ENCODE assay signal across 12 cellular contexts in the genomic region with DNA sequence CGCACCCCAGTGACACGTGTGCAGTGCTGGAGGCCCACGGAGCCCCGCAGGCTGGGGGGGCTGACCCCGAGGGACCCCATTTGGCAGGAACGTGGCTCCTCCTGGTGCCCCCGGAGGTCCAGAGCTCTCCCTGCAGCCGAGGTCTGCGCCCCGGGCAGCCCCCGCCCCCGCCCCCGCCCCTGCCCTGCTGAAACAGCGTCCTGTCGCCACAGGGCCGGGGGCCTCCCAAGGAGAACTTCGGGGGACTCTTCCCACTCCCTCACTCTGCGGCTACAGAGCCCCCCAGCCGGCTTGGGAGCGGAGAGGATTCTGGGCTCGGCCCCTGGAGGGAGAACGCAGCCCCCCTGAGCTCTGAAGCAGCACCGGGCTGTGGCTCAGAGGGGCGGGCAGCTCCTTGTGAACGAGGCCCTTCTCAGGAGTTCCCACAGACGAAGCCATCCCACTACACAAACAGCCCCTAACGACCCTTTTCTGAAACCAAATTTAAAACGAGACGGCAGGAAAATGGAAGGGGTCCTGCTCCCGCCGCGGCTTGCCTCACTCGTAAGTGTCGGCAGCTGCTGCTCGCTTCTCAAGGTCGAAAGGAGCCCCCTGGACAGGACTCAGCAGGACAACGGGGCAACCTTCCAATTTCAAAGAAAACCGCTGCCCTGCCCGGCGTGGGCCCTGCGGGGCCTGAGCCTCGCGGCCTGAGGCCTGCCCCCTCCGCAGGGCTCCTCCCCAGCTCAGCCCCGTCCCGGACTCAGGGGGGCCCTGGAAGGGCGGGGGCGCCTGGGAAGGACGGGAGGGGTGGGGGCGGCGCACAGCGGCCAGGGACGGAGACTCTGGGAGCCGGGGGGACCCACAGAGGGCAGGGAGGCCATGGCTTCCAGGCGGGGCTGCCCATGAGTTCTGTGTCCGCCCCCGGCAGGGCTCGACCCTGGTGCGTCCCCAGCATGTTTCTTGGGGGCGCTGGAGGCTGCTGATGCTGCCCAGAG.
DNase-seq lines count a peak whose midpoint lies in the region; ATAC-seq and TF ChIP-seq lines count a peak whose summit lies in the region.
"Had no signal": no experiment of that assay in that cellular context is flagged by ENCODE, and none has a peak within 500 bp of the region (broad histone marks: within the 10 kb centered on the region; RNA-seq: fewer than 3 reads in every experiment).

No MANE protein-coding gene starts in this region.

- peaks cover 2% of the 10 kb centered on the region for H3K36me3 Mint-ChIP-seq in activated naive CD8-positive, alpha-beta T cell treated with anti-CD3 and anti-CD28 coated beads for 36 hours
- peaks cover 3% of the 10 kb centered on the region; the same call in 1 of the 3 replicates for H3K36me3 Mint-ChIP-seq in GM23338 (ENCODE audit: low read depth)
- H3K36me3 Mint-ChIP-seq: CD4-positive, CD25-positive, alpha-beta regulatory T cell had no signal

- H3K4me2 ChIP-seq in BLaER1, result peak overlapping the region; percentile 53
- H3K4me2 ChIP-seq in osteoblast (ENCODE audit: insufficient read depth, low read length), result no peak overlapping the region
- no peak overlapping the region for H3K4me2 ChIP-seq in GM23338

- H3K9me3 ChIP-seq in BLaER1 (peaks cover 7% of the 10 kb centered on the region), osteoblast (ENCODE audit: low read depth, low read length) (no peaks in the 10 kb centered on the region)
- H3K9me3 ChIP-seq: right atrium auricular region, uterus had no signal

- H3K27me3 ChIP-seq in BLaER1 (no peaks in the 10 kb centered on the region), osteoblast (ENCODE audit: insufficient read depth, low read length) (no peaks in the 10 kb centered on the region), GM23338 (ENCODE audit: insufficient read depth) (no peaks in the 10 kb centered on the region)
- H3K27me3 ChIP-seq: right atrium auricular region, uterus had no signal

- TF ChIP-seq CTCF in osteoblast (IDR thresholded peaks at IDR 0.05; ENCODE audit: extremely low read depth, low read depth, low read length), result no peak
- no peak for TF ChIP-seq CTCF in GM23338 (conservative IDR thresholded peaks at IDR 0.05; ENCODE audit: low read depth in 2 of 2)

- no peak for ATAC-seq in GM23338

- no peaks in the 10 kb centered on the region for H3K79me2 ChIP-seq in osteoblast (ENCODE audit: insufficient read depth, low read length)
- H3K79me2 ChIP-seq in GM23338 (replicated peaks; ENCODE audit: insufficient read depth), result no peaks in the 10 kb centered on the region

- H3K27ac Mint-ChIP-seq in activated naive CD8-positive, alpha-beta T cell treated with anti-CD3 and anti-CD28 coated beads for 36 hours, result peak overlapping the region; percentile 92
- H3K27ac Mint-ChIP-seq in GM23338, result no peak overlapping the region
- H3K27ac Mint-ChIP-seq: CD4-positive, CD25-positive, alpha-beta regulatory T cell had no signal

- DNase-seq in NCI-H1417 (lab: John Stamatoyannopoulos, UW), result peak in 2 of 3 experiments; percentile 84 to 88
- no peak for DNase-seq in NCI-H1417 treated with DMSO at 0.1 percent for 48 hours (lab: John Stamatoyannopoulos, UW)
- DNase-seq in activated naive CD8-positive, alpha-beta T cell treated with anti-CD3 and anti-CD28 coated beads for 36 hours, result no peak
- DNase-seq in osteoblast (ENCODE audit: insufficient read length, low spot score, missing footprints), result peak; percentile 66
- DNase-seq in NCI-H1436 treated with DMSO at 0.1 percent for 48 hours (lab: John Stamatoyannopoulos, UW), result no peak
- no peak for DNase-seq in GM23338 (ENCODE audit: low spot score)
- DNase-seq in NCI-H82 (lab: John Stamatoyannopoulos, UW), result no peak
- DNase-seq: CD4-positive, CD25-positive, alpha-beta regulatory T cell; stimulated activated naive CD4-positive, alpha-beta T cell treated with Interleukin-2 at 50 U/mL for 16 hours had no signal

- H2AFZ ChIP-seq in osteoblast (ENCODE audit: low read length) (no peak overlapping the region), GM23338 (no peak overlapping the region)

- H3F3A ChIP-seq in GM23338 (replicated peaks; ENCODE audit: low read depth), result peaks cover 4% of the 10 kb centered on the region; the same call in 1 of the 2 replicates

- H3K4me3 ChIP-seq in BLaER1, result no peak overlapping the region
- H3K4me3 ChIP-seq in osteoblast (ENCODE audit: insufficient read depth, low read length), result no peak overlapping the region
- H3K4me3 ChIP-seq in GM23338, result no peak overlapping the region
- H3K4me3 ChIP-seq: right atrium auricular region had no signal

- H3K4me3 Mint-ChIP-seq in activated naive CD8-positive, alpha-beta T cell treated with anti-CD3 and anti-CD28 coated beads for 36 hours, result no peak overlapping the region
- H3K4me3 Mint-ChIP-seq in GM23338, result no peak overlapping the region

- H3K4me1 Mint-ChIP-seq in activated naive CD8-positive, alpha-beta T cell treated with anti-CD3 and anti-CD28 coated beads for 36 hours, result peaks cover 2% of the 10 kb centered on the region
- no peaks in the 10 kb centered on the region; the same call in 2 of the 3 replicates for H3K4me1 Mint-ChIP-seq in GM23338
- H3K4me1 Mint-ChIP-seq: CD4-positive, CD25-positive, alpha-beta regulatory T cell had no signal

- H3K27me3 Mint-ChIP-seq in activated naive CD8-positive, alpha-beta T cell treated with anti-CD3 and anti-CD28 coated beads for 36 hours, result peaks cover 8% of the 10 kb centered on the region
- H3K27me3 Mint-ChIP-seq in GM23338 (ENCODE audit: insufficient read depth, low read depth, poor library complexity), result peaks cover 27% of the 10 kb centered on the region
- H3K27me3 Mint-ChIP-seq: CD4-positive, CD25-positive, alpha-beta regulatory T cell had no signal

- peaks cover 2% of the 10 kb centered on the region for H3K9me3 Mint-ChIP-seq in activated naive CD8-positive, alpha-beta T cell treated with anti-CD3 and anti-CD28 coated beads for 36 hours
- peaks cover 33% of the 10 kb centered on the region for H3K9me3 Mint-ChIP-seq in GM23338

- H3K27ac ChIP-seq in BLaER1, result no peak overlapping the region
- H3K27ac ChIP-seq in osteoblast (ENCODE audit: low read depth, low read length), result no peak overlapping the region
- H3K27ac ChIP-seq in GM23338 (ENCODE audit: low read depth), result no peak overlapping the region
- H3K27ac ChIP-seq: right atrium auricular region had no signal

- no peaks in the 10 kb centered on the region for H3K36me3 ChIP-seq in BLaER1
- H3K36me3 ChIP-seq in osteoblast (ENCODE audit: insufficient read depth, low read length), result no peaks in the 10 kb centered on the region
- H3K36me3 ChIP-seq in GM23338 (ENCODE audit: insufficient read depth), result no peaks in the 10 kb centered on the region
- H3K36me3 ChIP-seq: right atrium auricular region, uterus had no signal

- H3K9me2 ChIP-seq in GM23338 (ENCODE audit: insufficient read depth), result no peaks in the 10 kb centered on the region

- H4K20me1 ChIP-seq in BLaER1 (no peaks in the 10 kb centered on the region), osteoblast (ENCODE audit: insufficient read depth, low read length) (no peaks in the 10 kb centered on the region), GM23338 (replicated peaks; ENCODE audit: insufficient read depth) (no peaks in the 10 kb centered on the region)

- no peak overlapping the region for H3K9ac ChIP-seq in BLaER1

- peaks cover 25% of the 10 kb centered on the region for H3K4me1 ChIP-seq in BLaER1
- no peaks in the 10 kb centered on the region for H3K4me1 ChIP-seq in osteoblast (ENCODE audit: insufficient read depth, low read length)
- no peaks in the 10 kb centered on the region for H3K4me1 ChIP-seq in GM23338 (ENCODE audit: insufficient read depth)
- H3K4me1 ChIP-seq: uterus had no signal

TF ChIP-seq in GM23338, 12 proteins besides CTCF, POLR2A, EP300 and RAD21:
- TF ChIP-seq ZNF331 (CRISPR knock-in tag; IDR thresholded peaks at IDR 0.05; ENCODE audit: low read depth), result no peak
TF ChIP-seq in GM23338: peak in this region for 0.

Comparison
In these comparisons a context has a peak if more than half of its experiments do, and no peak if none do; other contexts are left out.
1. DNase-seq: peak in NCI-H1417 (2 of 3) and osteoblast (single experiment); none in NCI-H1417 treated with DMSO at 0.1 percent for 48 hours (single experiment), activated naive CD8-positive, alpha-beta T cell treated with anti-CD3 and anti-CD28 coated beads for 36 hours (single experiment), NCI-H1436 treated with DMSO at 0.1 percent for 48 hours (single experiment), GM23338 (single experiment) and NCI-H82 (single experiment).